In the genomic region with DNA sequence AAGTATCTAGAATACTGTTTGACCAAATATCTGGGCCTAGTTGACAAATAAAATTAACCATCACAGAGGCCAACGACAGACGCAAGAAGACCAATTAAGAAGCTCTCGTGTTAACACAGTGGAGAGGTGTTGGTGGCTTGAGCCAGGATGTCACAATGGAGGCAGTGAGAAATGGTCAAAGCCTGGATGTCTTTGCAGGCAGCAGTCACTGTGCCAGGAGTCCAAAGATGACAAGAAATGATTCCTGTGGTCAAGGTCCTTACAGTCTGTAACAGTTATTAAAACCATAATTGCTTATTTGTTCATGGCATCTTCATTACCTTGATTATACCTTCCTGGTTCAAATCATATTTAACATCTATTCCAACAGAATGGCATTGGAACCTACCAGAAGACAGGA, we compare ENCODE assay signal across 34 cellular contexts.
"Had no signal": no experiment of that assay in that cellular context is flagged by ENCODE, and none has a peak within 500 bp of the region (broad histone marks: within the 10 kb centered on the region; RNA-seq: fewer than 3 reads in every experiment).

No MANE protein-coding gene starts in this region.

- H3K36me3 Mint-ChIP-seq: activated CD4-positive, alpha-beta memory T cell treated with anti-CD3 and anti-CD28 coated beads for 36 hours; activated naive CD4-positive, alpha-beta T cell treated with anti-CD3 and anti-CD28 coated beads, Interleukin-2, amount 50 U/mL, for 72 hours; activated naive CD8-positive, alpha-beta T cell treated with anti-CD3 and anti-CD28 coated beads for 36 hours had no signal

- H3K27ac ChIP-seq: adrenal gland, body of pancreas, brain microvascular endothelial cell, breast epithelium, VCaP had no signal

- H3K9me3 Mint-ChIP-seq: activated B cell treated with CpG ODN at 0.5 μM for 24 hours; activated CD4-positive, alpha-beta memory T cell treated with anti-CD3 and anti-CD28 coated beads for 36 hours; activated CD8-positive, alpha-beta T cell treated with anti-CD3 and anti-CD28 coated beads for 36 hours; activated naive CD4-positive, alpha-beta T cell treated with anti-CD3 and anti-CD28 coated beads for 36 hours; activated naive CD4-positive, alpha-beta T cell treated with anti-CD3 and anti-CD28 coated beads, Interleukin-2, amount 50 U/mL, for 72 hours; activated naive CD8-positive, alpha-beta T cell treated with anti-CD3 and anti-CD28 coated beads for 36 hours; activated T-cell treated with anti-CD3 and anti-CD28 coated beads, Interleukin-2, amount 50 U/mL, for 4 hours; activated T-cell treated with anti-CD3 and anti-CD28 coated beads, Interleukin-2, amount 50 U/mL, for 72 hours; activated T-helper 1 cell treated with anti-CD3 and anti-CD28 coated beads, Interleukin-12 subunit alpha, Interleukin-12 subunit beta, Interleukin-2, Interleukin-4 antibody, amounts not matched to agents 30 ng/mL and 10 ng/mL and 1 ng/mL, durations not matched to agents 14 hours and 24 hours and 36 hours; activated T-helper 17 cell treated with anti-CD3 and anti-CD28 coated beads, Interleukin-2, amount 50 U/mL, for 72 hours; T-helper 1 cell treated with Interleukin-12 subunit alpha and Interleukin-12 subunit beta and Interleukin-4 antibody, amounts not matched to agents 30 μg/mL and 1 μg/mL, for 36 hours; T-helper 2 cell treated with Interferon-gamma antibody and Interleukin-4, amounts not matched to agents 5 μg/mL and 100 μg/mL, for 36 hours had no signal

- H3K36me3 ChIP-seq: adrenal gland, brain microvascular endothelial cell, breast epithelium had no signal

- DNase-seq: activated B cell treated with CpG ODN at 0.5 μM for 24 hours; activated CD4-positive, alpha-beta memory T cell treated with anti-CD3 and anti-CD28 coated beads for 36 hours; activated CD4-positive, alpha-beta T cell treated with anti-CD3 and anti-CD28 coated beads for 4 hours; activated CD4-positive, alpha-beta T cell treated with anti-CD3 and anti-CD28 coated beads, Interleukin-2, amount 10 ng/mL, durations not matched to agents 24 days and 14 days; activated CD4-positive, alpha-beta T cell treated with anti-CD3 and anti-CD28 coated beads, Interleukin-2, amount 50 U/mL, for 1 hour; activated CD4-positive, alpha-beta T cell treated with anti-CD3 and anti-CD28 coated beads, Interleukin-2, amount 50 U/mL, for 4 hours; activated CD4-positive, CD25-positive, alpha-beta regulatory T cell treated with anti-CD3 and anti-CD28 coated beads, Interleukin-2, amount 50 U/mL, for 72 hours; activated CD8-positive, alpha-beta memory T cell treated with anti-CD3 and anti-CD28 coated beads, Interleukin-2, amount 50 U/mL, for 4 hours; activated CD8-positive, alpha-beta T cell treated with anti-CD3 and anti-CD28 coated beads for 36 hours; activated effector memory CD4-positive, alpha-beta T cell treated with anti-CD3 and anti-CD28 coated beads, Interleukin-2, amount 50 U/mL, for 16 hours; activated gamma-delta T cell treated with Interleukin-2 at 50 U/mL for 16 hours; activated naive CD4-positive, alpha-beta T cell; activated naive CD4-positive, alpha-beta T cell treated with anti-CD3 and anti-CD28 coated beads for 36 hours; activated naive CD4-positive, alpha-beta T cell treated with anti-CD3 and anti-CD28 coated beads, Interleukin-2, amount 50 U/mL, for 16 hours; activated naive CD8-positive, alpha-beta T cell treated with anti-CD3 and anti-CD28 coated beads for 36 hours; activated T-cell treated with anti-CD3 and anti-CD28 coated beads for 4 hours; activated T-cell treated with anti-CD3 and anti-CD28 coated beads, Interleukin-2, amount 50 U/mL, for 1 hour; activated T-cell treated with anti-CD3 and anti-CD28 coated beads, Interleukin-2, amount 50 U/mL, for 4 hours; activated T-cell treated with anti-CD3 and anti-CD28 coated beads, Interleukin-2, amount 50 U/mL, for 72 hours; adrenal gland; amniotic stem cell; aorta; body of pancreas; brain microvascular endothelial cell; central memory CD4-positive, alpha-beta T cell; T-helper 2 cell; T-helper 9 cell had no signal

- H3K27me3 Mint-ChIP-seq: activated B cell treated with CpG ODN at 0.5 μM for 24 hours; activated CD4-positive, alpha-beta memory T cell treated with anti-CD3 and anti-CD28 coated beads for 36 hours; activated CD8-positive, alpha-beta T cell treated with anti-CD3 and anti-CD28 coated beads for 36 hours; activated naive CD8-positive, alpha-beta T cell treated with anti-CD3 and anti-CD28 coated beads for 36 hours; activated T-helper 17 cell treated with anti-CD3 and anti-CD28 coated beads, Interleukin-2, amount 50 U/mL, for 72 hours had no signal

- H3K4me3 Mint-ChIP-seq: activated B cell treated with CpG ODN at 0.5 μM for 24 hours; activated CD4-positive, alpha-beta memory T cell treated with anti-CD3 and anti-CD28 coated beads for 36 hours; activated CD4-positive, alpha-beta T cell treated with anti-CD3 and anti-CD28 coated beads, Interleukin-2, amount 10 ng/mL, durations not matched to agents 24 days and 14 days; activated CD8-positive, alpha-beta T cell treated with anti-CD3 and anti-CD28 coated beads for 36 hours; activated naive CD4-positive, alpha-beta T cell treated with anti-CD3 and anti-CD28 coated beads for 36 hours; activated naive CD8-positive, alpha-beta T cell treated with anti-CD3 and anti-CD28 coated beads for 36 hours; activated T-cell treated with anti-CD3 and anti-CD28 coated beads, Interleukin-2, amount 50 U/mL, for 4 hours; activated T-cell treated with anti-CD3 and anti-CD28 coated beads, Interleukin-2, amount 50 U/mL, for 72 hours; activated T-helper 1 cell treated with anti-CD3 and anti-CD28 coated beads, Interleukin-12 subunit alpha, Interleukin-12 subunit beta, Interleukin-2, Interleukin-4 antibody, amounts not matched to agents 30 ng/mL and 10 ng/mL and 1 ng/mL, durations not matched to agents 14 hours and 24 hours and 36 hours; activated T-helper 17 cell treated with anti-CD3 and anti-CD28 coated beads, Interleukin-2, amount 50 U/mL, for 72 hours; T-helper 1 cell treated with Interleukin-12 subunit alpha and Interleukin-12 subunit beta and Interleukin-4 antibody, amounts not matched to agents 30 μg/mL and 1 μg/mL, for 36 hours; T-helper 2 cell treated with Interferon-gamma antibody and Interleukin-4, amounts not matched to agents 5 μg/mL and 100 μg/mL, for 36 hours had no signal

- ATAC-seq: activated CD8-positive, alpha-beta T cell treated with anti-CD3 and anti-CD28 coated beads for 36 hours; activated naive CD4-positive, alpha-beta T cell treated with anti-CD3 and anti-CD28 coated beads, Interleukin-2, amount 50 U/mL, for 72 hours; activated T-cell treated with anti-CD3 and anti-CD28 coated beads, Interleukin-2, amount 50 U/mL, for 4 hours; activated T-cell treated with anti-CD3 and anti-CD28 coated beads, Interleukin-2, amount 50 U/mL, for 72 hours; activated T-helper 17 cell treated with anti-CD3 and anti-CD28 coated beads, Interleukin-2, amount 50 U/mL, for 72 hours; body of pancreas had no signal

- H3K4me3 ChIP-seq: adrenal gland, body of pancreas, breast epithelium had no signal

- H3K27ac Mint-ChIP-seq: activated B cell treated with CpG ODN at 0.5 μM for 24 hours; activated CD4-positive, alpha-beta memory T cell treated with anti-CD3 and anti-CD28 coated beads for 36 hours; activated CD4-positive, alpha-beta T cell treated with anti-CD3 and anti-CD28 coated beads, Interleukin-2, amount 10 ng/mL, durations not matched to agents 24 days and 14 days; activated CD8-positive, alpha-beta T cell treated with anti-CD3 and anti-CD28 coated beads for 36 hours; activated naive CD4-positive, alpha-beta T cell treated with anti-CD3 and anti-CD28 coated beads for 36 hours; activated naive CD4-positive, alpha-beta T cell treated with anti-CD3 and anti-CD28 coated beads, Interleukin-2, amount 50 U/mL, for 72 hours; activated naive CD8-positive, alpha-beta T cell treated with anti-CD3 and anti-CD28 coated beads for 36 hours; activated T-cell treated with anti-CD3 and anti-CD28 coated beads, Interleukin-2, amount 50 U/mL, for 72 hours; activated T-helper 1 cell treated with anti-CD3 and anti-CD28 coated beads, Interleukin-12 subunit alpha, Interleukin-12 subunit beta, Interleukin-2, Interleukin-4 antibody, amounts not matched to agents 30 ng/mL and 10 ng/mL and 1 ng/mL, durations not matched to agents 14 hours and 24 hours and 36 hours; activated T-helper 17 cell treated with anti-CD3 and anti-CD28 coated beads, Interleukin-2, amount 50 U/mL, for 72 hours; T-helper 1 cell treated with Interleukin-12 subunit alpha and Interleukin-12 subunit beta and Interleukin-4 antibody, amounts not matched to agents 30 μg/mL and 1 μg/mL, for 36 hours; T-helper 2 cell treated with Interferon-gamma antibody and Interleukin-4, amounts not matched to agents 5 μg/mL and 100 μg/mL, for 36 hours had no signal

- H3K4me1 Mint-ChIP-seq: activated CD4-positive, alpha-beta T cell treated with anti-CD3 and anti-CD28 coated beads, Interleukin-2, amount 10 ng/mL, durations not matched to agents 24 days and 14 days; activated naive CD8-positive, alpha-beta T cell treated with anti-CD3 and anti-CD28 coated beads for 36 hours; activated T-helper 17 cell treated with anti-CD3 and anti-CD28 coated beads, Interleukin-2, amount 50 U/mL, for 72 hours had no signal

- H3K9me3 ChIP-seq: adrenal gland, body of pancreas, breast epithelium had no signal

- H3K4me1 ChIP-seq: adrenal gland, breast epithelium had no signal

- H3K27me3 ChIP-seq: adrenal gland, body of pancreas, brain microvascular endothelial cell, breast epithelium had no signal
